ENCODE assay signal across 8 cellular contexts in the genomic region with DNA sequence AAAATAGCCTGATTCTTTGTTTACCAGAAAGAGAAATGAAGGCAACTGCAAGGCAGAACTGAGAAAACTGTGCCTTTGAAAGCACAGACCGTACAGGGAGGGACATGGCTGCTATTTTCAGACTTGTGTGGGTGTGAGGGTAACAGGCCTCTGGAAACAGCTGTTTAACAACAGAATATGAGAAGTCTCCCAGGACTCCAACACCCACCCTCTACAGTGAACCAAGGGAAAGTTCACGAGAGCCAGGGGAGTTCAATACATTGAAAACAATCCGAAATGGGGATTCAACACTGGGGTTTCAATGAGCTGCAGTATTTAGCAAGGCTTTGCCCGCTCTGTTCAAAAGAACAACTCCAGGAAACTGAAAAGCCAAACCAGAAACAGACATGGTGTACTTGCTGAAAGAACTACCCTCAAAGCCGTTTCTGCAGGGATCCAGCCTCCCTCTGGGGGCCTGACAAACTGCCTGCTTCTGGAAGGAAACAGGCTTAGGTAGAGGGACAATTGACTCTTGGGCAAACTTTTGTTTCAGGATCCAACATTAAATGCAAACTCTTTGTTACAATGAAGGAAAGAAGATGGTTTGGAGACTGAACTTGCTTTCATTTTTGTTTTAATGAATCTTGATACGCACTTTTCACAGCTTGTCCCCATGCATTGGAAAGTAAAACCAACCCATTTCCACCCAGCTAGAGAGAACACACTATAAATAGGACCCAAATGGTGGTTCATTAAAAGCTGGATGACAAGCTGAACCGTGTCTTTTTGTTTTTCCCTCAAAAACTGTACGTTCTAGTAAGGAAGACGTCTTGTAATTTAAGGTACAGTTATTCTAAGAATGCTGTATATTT.
A peak's percentile ranks its signal among the peaks of the same experiment; 100 is the strongest.
DNase-seq lines count a peak whose midpoint lies in the region; ATAC-seq and TF ChIP-seq lines count a peak whose summit lies in the region.

No MANE protein-coding gene starts in this region.

- H3K27me3 Mint-ChIP-seq in activated naive CD8-positive, alpha-beta T cell treated with anti-CD3 and anti-CD28 coated beads, Interleukin-2, amount 50 U/mL, for 24 hours, result no peaks in the 10 kb centered on the region

- H3K9me3 ChIP-seq in muscle layer of colon (ENCODE audit: low read length), result no peaks in the 10 kb centered on the region

- no peaks in the 10 kb centered on the region for H3K4me1 ChIP-seq in muscle layer of colon (ENCODE audit: insufficient read depth, low read length)

- no peaks in the 10 kb centered on the region for H3K36me3 Mint-ChIP-seq in activated naive CD8-positive, alpha-beta T cell treated with anti-CD3 and anti-CD28 coated beads, Interleukin-2, amount 50 U/mL, for 24 hours (ENCODE audit: low read depth)

- peak overlapping the region; percentile 27 for H3K27ac ChIP-seq in muscle layer of colon (ENCODE audit: low read depth, low read length)

- no peaks in the 10 kb centered on the region for H3K36me3 ChIP-seq in muscle layer of colon (ENCODE audit: insufficient read depth, low read length)

- H3K4me3 Mint-ChIP-seq in activated naive CD8-positive, alpha-beta T cell treated with anti-CD3 and anti-CD28 coated beads, Interleukin-2, amount 50 U/mL, for 24 hours, result peak overlapping the region; percentile 59

- peaks cover 30% of the 10 kb centered on the region for H3K4me1 Mint-ChIP-seq in activated naive CD8-positive, alpha-beta T cell treated with anti-CD3 and anti-CD28 coated beads, Interleukin-2, amount 50 U/mL, for 24 hours

- peak overlapping the region; percentile 81 for H3K27ac Mint-ChIP-seq in activated naive CD8-positive, alpha-beta T cell treated with anti-CD3 and anti-CD28 coated beads, Interleukin-2, amount 50 U/mL, for 24 hours

- no peak for TF ChIP-seq POLR2A in erythroblast (IDR thresholded peaks at IDR 0.05; ENCODE audit: low read length)

- H3K9me3 Mint-ChIP-seq in activated naive CD8-positive, alpha-beta T cell treated with anti-CD3 and anti-CD28 coated beads, Interleukin-2, amount 50 U/mL, for 24 hours, result peaks cover 4% of the 10 kb centered on the region

- no peak overlapping the region for H3K9ac ChIP-seq in muscle layer of colon (ENCODE audit: low read length)

- peak overlapping the region in 1 of 2 donors; percentile 17 for H3K4me3 ChIP-seq in muscle layer of colon (ENCODE audit: low read depth in 1 of 2, low read length in 2 of 2)

- peak; percentile 3 for DNase-seq in activated CD4-positive, alpha-beta T cell treated with anti-CD3 and anti-CD28 coated beads for 48 hours
- no peak for DNase-seq in activated CD4-positive, alpha-beta T cell treated with anti-CD3 and anti-CD28 coated beads for 1 hour
- no peak for DNase-seq in activated naive CD8-positive, alpha-beta T cell treated with anti-CD3 and anti-CD28 coated beads, Interleukin-2, amount 50 U/mL, for 24 hours
- DNase-seq in NCI-H510A treated with DMSO at 0.1 percent for 48 hours (lab: John Stamatoyannopoulos, UW), result no peak
- no peak for DNase-seq in DMS79 treated with DMSO at 0.1 percent for 48 hours (lab: John Stamatoyannopoulos, UW)
- DNase-seq in erythroblast (lab: John Stamatoyannopoulos, UW), result no peak

- H3K27me3 ChIP-seq in muscle layer of colon (ENCODE audit: control insufficient read depth in 1 of 2, insufficient read depth in 2 of 2, low read length in 2 of 2), result peaks cover 0 to 7% of the 10 kb centered on the region in 2 donors

- ATAC-seq in HG03045 (IDR thresholded peaks at IDR 0.05; ENCODE audit: unreplicated experiment), result peak; percentile 95
- no peak for ATAC-seq in activated naive CD8-positive, alpha-beta T cell treated with anti-CD3 and anti-CD28 coated beads, Interleukin-2, amount 50 U/mL, for 24 hours
